16 cellular contexts compared by ENCODE assay signal in the genomic region with DNA sequence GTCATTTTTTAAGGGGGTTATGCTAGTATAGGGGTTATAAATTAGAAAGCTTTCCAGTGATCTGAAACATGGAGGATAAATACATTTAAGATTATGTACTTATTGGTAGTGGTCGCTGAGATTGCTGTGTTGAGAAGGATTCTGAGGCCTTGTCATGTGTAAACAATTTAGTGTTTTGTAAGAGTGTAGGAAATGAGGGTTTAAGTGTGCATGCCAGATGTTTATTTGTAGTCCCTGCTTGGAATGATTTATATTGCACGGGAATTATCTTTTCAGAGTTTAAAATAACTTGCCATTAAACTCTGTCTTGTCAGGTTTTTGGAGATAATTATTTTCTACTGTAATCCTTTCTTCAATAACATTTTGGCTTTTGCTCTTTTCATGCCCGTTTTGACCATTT.
"Had no signal": no experiment of that assay in that cellular context is flagged by ENCODE, and none has a peak within 500 bp of the region (broad histone marks: within the 10 kb centered on the region; RNA-seq: fewer than 3 reads in every experiment).

No MANE protein-coding gene starts in this region.

- H3K27me3 Mint-ChIP-seq: activated B cell treated with CpG ODN at 0.5 μM for 24 hours; stimulated activated naive CD8-positive, alpha-beta T cell treated with anti-CD3 and anti-CD28 coated beads, Interleukin-15, amount 100 ng/mL, for 72 hours had no signal

- FAIRE-seq: TTC549 had no signal

- H3K27ac ChIP-seq: coronary artery, parathyroid adenoma, uterus had no signal

- H3K9me3 Mint-ChIP-seq: activated naive CD4-positive, alpha-beta T cell treated with anti-CD3 and anti-CD28 coated beads for 36 hours; activated T-helper 17 cell treated with anti-CD3 and anti-CD28 coated beads, Interleukin-2, amount 50 U/mL, for 72 hours; stimulated activated naive CD8-positive, alpha-beta T cell treated with anti-CD3 and anti-CD28 coated beads, Interleukin-15, amount 100 ng/mL, for 72 hours had no signal

- H3K4me3 ChIP-seq: coronary artery, lung, uterus had no signal

- H3K27ac Mint-ChIP-seq: activated B cell treated with CpG ODN at 0.5 μM for 24 hours; activated CD4-positive, alpha-beta T cell treated with anti-CD3 and anti-CD28 coated beads, Interleukin-2, amount 10 ng/mL, durations not matched to agents 7 days and 5 days; activated naive CD4-positive, alpha-beta T cell treated with anti-CD3 and anti-CD28 coated beads for 36 hours; activated T-helper 17 cell treated with anti-CD3 and anti-CD28 coated beads, Interleukin-2, amount 50 U/mL, for 72 hours; naive thymus-derived CD4-positive, alpha-beta T cell; stimulated activated naive CD8-positive, alpha-beta T cell treated with anti-CD3 and anti-CD28 coated beads, Interleukin-15, amount 100 ng/mL, for 72 hours had no signal

- H3K4me1 ChIP-seq: parathyroid adenoma, uterus had no signal

- H3K36me3 ChIP-seq: uterus had no signal

- H3K4me3 Mint-ChIP-seq: activated B cell treated with CpG ODN at 0.5 μM for 24 hours; activated CD4-positive, alpha-beta T cell treated with anti-CD3 and anti-CD28 coated beads, Interleukin-2, amount 10 ng/mL, durations not matched to agents 7 days and 5 days; activated naive CD4-positive, alpha-beta T cell treated with anti-CD3 and anti-CD28 coated beads for 36 hours; activated T-helper 17 cell treated with anti-CD3 and anti-CD28 coated beads, Interleukin-2, amount 50 U/mL, for 72 hours; naive thymus-derived CD4-positive, alpha-beta T cell; stimulated activated naive CD8-positive, alpha-beta T cell treated with anti-CD3 and anti-CD28 coated beads, Interleukin-15, amount 100 ng/mL, for 72 hours had no signal

- H2AFZ ChIP-seq: parathyroid adenoma had no signal

- ATAC-seq: activated T-helper 17 cell treated with anti-CD3 and anti-CD28 coated beads, Interleukin-2, amount 50 U/mL, for 72 hours; naive thymus-derived CD4-positive, alpha-beta T cell; stimulated activated naive CD8-positive, alpha-beta T cell treated with anti-CD3 and anti-CD28 coated beads, Interleukin-15, amount 100 ng/mL, for 72 hours had no signal

- H3K27me3 ChIP-seq: uterus had no signal

- DNase-seq: activated B cell treated with CpG ODN at 0.5 μM for 24 hours; activated CD4-positive, alpha-beta T cell treated with anti-CD3 and anti-CD28 coated beads, Interleukin-2, amount 10 ng/mL, durations not matched to agents 7 days and 5 days; activated naive CD4-positive, alpha-beta T cell treated with anti-CD3 and anti-CD28 coated beads for 36 hours; activated T-cell treated with anti-CD3 and anti-CD28 coated beads for 4 hours; caudate nucleus; effector CD8-positive, alpha-beta T cell; hypothalamus; naive thymus-derived CD4-positive, alpha-beta T cell; stimulated activated CD4-positive, alpha-beta T cell treated with anti-CD3 and anti-CD28 coated beads, Interleukin-4, amount 100 ng/mL, for 4 hours; stimulated activated naive CD8-positive, alpha-beta T cell treated with anti-CD3 and anti-CD28 coated beads, Interleukin-15, amount 100 ng/mL, for 72 hours; uterus had no signal

- H3K4me1 Mint-ChIP-seq: activated CD4-positive, alpha-beta T cell treated with anti-CD3 and anti-CD28 coated beads, Interleukin-2, amount 10 ng/mL, durations not matched to agents 7 days and 5 days; activated T-helper 17 cell treated with anti-CD3 and anti-CD28 coated beads, Interleukin-2, amount 50 U/mL, for 72 hours; naive thymus-derived CD4-positive, alpha-beta T cell; stimulated activated naive CD8-positive, alpha-beta T cell treated with anti-CD3 and anti-CD28 coated beads, Interleukin-15, amount 100 ng/mL, for 72 hours had no signal
